21 cellular contexts compared by ENCODE assay signal in genomic region chr4:79284893-79285292, GRCh38. TPM values are rescaled to one million over a fixed set of nuclear protein-coding genes. Genes with fewer than 3 reads are reported as not detected.
"Had no signal": no experiment of that assay in that cellular context is flagged by ENCODE, and none has a peak within 500 bp of the region (broad histone marks: within the 10 kb centered on the region; RNA-seq: fewer than 3 reads in every experiment).

No MANE protein-coding gene starts in this region.

- H3K4me1 ChIP-seq: thyroid gland had no signal

- DNase-seq: activated CD4-positive, CD25-positive, alpha-beta regulatory T cell treated with anti-CD3 and anti-CD28 coated beads, Interleukin-2, amount 50 U/mL, for 72 hours; activated naive CD4-positive, alpha-beta T cell treated with anti-CD3 and anti-CD28 coated beads, Interleukin-2, amount 10 ng/mL, durations not matched to agents 7 days and 5 days; dorsolateral prefrontal cortex; erythroblast; hypothalamus; kidney glomerular epithelial cell; mesendoderm; nucleus accumbens; posterior cingulate gyrus; stimulated activated CD4-positive, alpha-beta T cell treated with anti-CD3 and anti-CD28 coated beads, Interleukin-2, amount 100 ng/mL, for 48 hours; T1000; thyroid gland had no signal

- H3K4me3 Mint-ChIP-seq: activated naive CD4-positive, alpha-beta T cell treated with anti-CD3 and anti-CD28 coated beads, Interleukin-2, amount 10 ng/mL, durations not matched to agents 7 days and 5 days; activated T-helper 17 cell treated with anti-CD3 and anti-CD28 coated beads, Interleukin-2, amount 50 U/mL, for 72 hours; natural killer cell treated with Interleukin-12 subunit alpha and Interleukin-12 subunit beta and Interleukin-15 and Interleukin-18, amount 100 ng/mL, for 72 hours; stimulated activated memory B cell treated with anti-CD40 and anti-IgM and Interleukin-4, amounts not matched to agents 10 μg/mL and 1 μg/mL and 100 μg/mL, for 72 hours had no signal

- H3K36me3 Mint-ChIP-seq: activated naive CD4-positive, alpha-beta T cell treated with anti-CD3 and anti-CD28 coated beads, Interleukin-2, amount 10 ng/mL, durations not matched to agents 7 days and 5 days; natural killer cell treated with Interleukin-12 subunit alpha and Interleukin-12 subunit beta and Interleukin-15 and Interleukin-18, amount 100 ng/mL, for 72 hours; stimulated activated memory B cell treated with anti-CD40 and anti-IgM and Interleukin-4, amounts not matched to agents 10 μg/mL and 1 μg/mL and 100 μg/mL, for 72 hours had no signal

- H3K4me1 Mint-ChIP-seq: activated naive CD4-positive, alpha-beta T cell treated with anti-CD3 and anti-CD28 coated beads, Interleukin-2, amount 10 ng/mL, durations not matched to agents 7 days and 5 days; activated T-helper 17 cell treated with anti-CD3 and anti-CD28 coated beads, Interleukin-2, amount 50 U/mL, for 72 hours; stimulated activated memory B cell treated with anti-CD40 and anti-IgM and Interleukin-4, amounts not matched to agents 10 μg/mL and 1 μg/mL and 100 μg/mL, for 72 hours had no signal

- H3K27ac ChIP-seq: dorsolateral prefrontal cortex, thyroid gland had no signal

- H3K4me3 ChIP-seq: dorsolateral prefrontal cortex, thyroid gland had no signal

- H3K27me3 ChIP-seq: dorsolateral prefrontal cortex, thyroid gland had no signal

- H3K9me3 Mint-ChIP-seq: activated naive CD4-positive, alpha-beta T cell treated with anti-CD3 and anti-CD28 coated beads, Interleukin-2, amount 10 ng/mL, durations not matched to agents 7 days and 5 days; activated T-helper 17 cell treated with anti-CD3 and anti-CD28 coated beads, Interleukin-2, amount 50 U/mL, for 72 hours; natural killer cell treated with Interleukin-12 subunit alpha and Interleukin-12 subunit beta and Interleukin-15 and Interleukin-18, amount 100 ng/mL, for 72 hours; stimulated activated memory B cell treated with anti-CD40 and anti-IgM and Interleukin-4, amounts not matched to agents 10 μg/mL and 1 μg/mL and 100 μg/mL, for 72 hours had no signal

- H3K36me3 ChIP-seq: thyroid gland had no signal

- ATAC-seq: activated T-helper 17 cell treated with anti-CD3 and anti-CD28 coated beads, Interleukin-2, amount 50 U/mL, for 72 hours; natural killer cell treated with Interleukin-12 subunit alpha and Interleukin-12 subunit beta and Interleukin-15 and Interleukin-18, amount 100 ng/mL, for 72 hours; stimulated activated memory B cell treated with anti-CD40 and anti-IgM and Interleukin-4, amounts not matched to agents 10 μg/mL and 1 μg/mL and 100 μg/mL, for 72 hours had no signal

- H3K27me3 Mint-ChIP-seq: activated naive CD4-positive, alpha-beta T cell treated with anti-CD3 and anti-CD28 coated beads, Interleukin-2, amount 10 ng/mL, durations not matched to agents 7 days and 5 days; natural killer cell treated with Interleukin-12 subunit alpha and Interleukin-12 subunit beta and Interleukin-15 and Interleukin-18, amount 100 ng/mL, for 72 hours; stimulated activated memory B cell treated with anti-CD40 and anti-IgM and Interleukin-4, amounts not matched to agents 10 μg/mL and 1 μg/mL and 100 μg/mL, for 72 hours had no signal

- H3K27ac Mint-ChIP-seq: activated naive CD4-positive, alpha-beta T cell treated with anti-CD3 and anti-CD28 coated beads, Interleukin-2, amount 10 ng/mL, durations not matched to agents 7 days and 5 days; activated T-helper 17 cell treated with anti-CD3 and anti-CD28 coated beads, Interleukin-2, amount 50 U/mL, for 72 hours; natural killer cell treated with Interleukin-12 subunit alpha and Interleukin-12 subunit beta and Interleukin-15 and Interleukin-18, amount 100 ng/mL, for 72 hours; stimulated activated memory B cell treated with anti-CD40 and anti-IgM and Interleukin-4, amounts not matched to agents 10 μg/mL and 1 μg/mL and 100 μg/mL, for 72 hours had no signal

- FAIRE-seq: astrocyte had no signal

RNA-seq across cellular contexts. Expression of gene NAA11, which starts 41.0 kb away (rescaled TPM):
- total RNA-seq: activated CD8-positive, alpha-beta memory T cell treated with anti-CD3 and anti-CD28 coated beads for 36 hours; activated T-helper 17 cell treated with anti-CD3 and anti-CD28 coated beads, Interleukin-2, amount 50 U/mL, for 72 hours; astrocyte; cardiac septum; lower leg skin; natural killer cell treated with Interleukin-12 subunit alpha and Interleukin-12 subunit beta and Interleukin-15 and Interleukin-18, amount 100 ng/mL, for 72 hours; skeletal muscle tissue; thyroid gland; urinary bladder had no signal
- polyA plus RNA-seq: urinary bladder had no signal
